In the genomic region with DNA sequence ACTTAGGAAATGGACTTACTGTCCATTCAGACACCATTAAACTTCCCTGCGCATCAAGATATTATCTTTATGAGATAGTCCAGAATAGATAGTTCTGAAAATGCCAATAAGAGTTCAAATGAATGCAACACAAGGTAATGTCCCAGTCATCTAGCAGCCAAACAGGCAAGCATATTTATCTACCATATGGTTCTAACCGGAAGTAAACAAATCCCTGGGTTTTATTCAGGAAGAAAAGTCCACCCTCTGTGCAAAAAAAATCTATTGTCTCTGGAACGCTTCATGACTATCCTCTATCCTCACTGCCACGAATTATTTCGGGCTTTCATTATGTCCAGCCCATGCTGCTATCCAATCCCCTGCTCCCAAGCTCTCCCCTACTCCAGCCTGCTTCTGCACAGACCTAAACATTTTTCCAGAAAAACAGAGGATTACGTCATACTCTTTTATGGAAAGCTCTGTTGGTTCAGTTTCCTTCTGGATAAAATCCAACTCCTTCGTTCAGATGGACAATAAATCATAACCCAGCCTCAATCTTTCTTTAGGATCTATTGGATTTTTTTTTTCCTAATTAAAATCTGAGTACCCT, we compare ENCODE assay signal across 2 cellular contexts.
TF ChIP-seq lines count a peak whose summit lies in the region.

No MANE protein-coding gene starts in this region.

TF ChIP-seq in HEK293, 187 proteins besides CTCF, POLR2A, EP300 and RAD21 (continues in another document):
- TF ChIP-seq ZNF266 (tag by site-specific recombination; IDR thresholded peaks at IDR 0.05; ENCODE audit: low read depth) (no peak), ZNF549 (tag by site-specific recombination; IDR thresholded peaks at IDR 0.05) (no peak), ZNF26 (tag by site-specific recombination; IDR thresholded peaks at IDR 0.05) (no peak), ZNF837 (tag by site-specific recombination; IDR thresholded peaks at IDR 0.05) (no peak), ZNF707 (tag by site-specific recombination; IDR thresholded peaks at IDR 0.05) (no peak), ZNF660 (tag by site-specific recombination; IDR thresholded peaks at IDR 0.05) (0 out of 2 replicates have a peak, but pooled peaks have one; percentile 37), ZNF366 (tag by site-specific recombination; conservative IDR thresholded peaks at IDR 0.05) (peak; percentile 57), ZNF529 (tag by site-specific recombination; IDR thresholded peaks at IDR 0.05; ENCODE audit: insufficient replicate concordance) (no peak), ZNF692 (tag by site-specific recombination; IDR thresholded peaks at IDR 0.05) (0 out of 2 replicates have a peak, but pooled peaks have one; percentile 39), ZBTB6 (tag by site-specific recombination; IDR thresholded peaks at IDR 0.05) (peak; percentile 38; the same call in 1 of the 2 replicates), ZNF133 (tag by site-specific recombination; IDR thresholded peaks at IDR 0.05) (no peak), ZNF324 (tag by site-specific recombination; IDR thresholded peaks at IDR 0.05) (0 out of 2 replicates have a peak, but pooled peaks have one; percentile 43), ZNF335 (tag by site-specific recombination; conservative IDR thresholded peaks at IDR 0.05) (peak; percentile 33; the same call in 1 of the 2 replicates), BCL11A (tag by site-specific recombination; IDR thresholded peaks at IDR 0.05; ENCODE audit: low read depth) (0 out of 2 replicates have a peak, but pooled peaks have one; percentile 37), ZXDB (tag by site-specific recombination; IDR thresholded peaks at IDR 0.05) (no peak), ZNF391 (tag by site-specific recombination; IDR thresholded peaks at IDR 0.05; ENCODE audit: borderline replicate concordance, low read depth) (no peak), PRDM1 (tag by site-specific recombination; IDR thresholded peaks at IDR 0.05) (peak; percentile 24; the same call in 1 of the 2 replicates)
- TF ChIP-seq, protein P1, sequence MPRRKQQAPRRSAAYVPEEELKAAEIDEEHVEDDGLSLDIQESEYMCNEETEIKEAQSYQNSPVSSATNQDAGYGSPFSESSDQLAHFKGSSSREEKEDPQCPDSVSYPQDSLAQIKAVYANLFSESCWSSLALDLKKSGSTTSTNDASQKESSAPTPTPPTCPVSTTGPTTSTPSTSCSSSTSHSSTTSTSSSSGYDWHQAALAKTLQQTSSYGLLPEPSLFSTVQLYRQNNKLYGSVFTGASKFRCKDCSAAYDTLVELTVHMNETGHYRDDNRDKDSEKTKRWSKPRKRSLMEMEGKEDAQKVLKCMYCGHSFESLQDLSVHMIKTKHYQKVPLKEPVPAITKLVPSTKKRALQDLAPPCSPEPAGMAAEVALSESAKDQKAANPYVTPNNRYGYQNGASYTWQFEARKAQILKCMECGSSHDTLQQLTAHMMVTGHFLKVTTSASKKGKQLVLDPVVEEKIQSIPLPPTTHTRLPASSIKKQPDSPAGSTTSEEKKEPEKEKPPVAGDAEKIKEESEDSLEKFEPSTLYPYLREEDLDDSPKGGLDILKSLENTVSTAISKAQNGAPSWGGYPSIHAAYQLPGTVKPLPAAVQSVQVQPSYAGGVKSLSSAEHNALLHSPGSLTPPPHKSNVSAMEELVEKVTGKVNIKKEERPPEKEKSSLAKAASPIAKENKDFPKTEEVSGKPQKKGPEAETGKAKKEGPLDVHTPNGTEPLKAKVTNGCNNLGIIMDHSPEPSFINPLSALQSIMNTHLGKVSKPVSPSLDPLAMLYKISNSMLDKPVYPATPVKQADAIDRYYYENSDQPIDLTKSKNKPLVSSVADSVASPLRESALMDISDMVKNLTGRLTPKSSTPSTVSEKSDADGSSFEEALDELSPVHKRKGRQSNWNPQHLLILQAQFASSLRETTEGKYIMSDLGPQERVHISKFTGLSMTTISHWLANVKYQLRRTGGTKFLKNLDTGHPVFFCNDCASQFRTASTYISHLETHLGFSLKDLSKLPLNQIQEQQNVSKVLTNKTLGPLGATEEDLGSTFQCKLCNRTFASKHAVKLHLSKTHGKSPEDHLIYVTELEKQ (tag by site-specific recombination; IDR thresholded peaks at IDR 0.05; ENCODE audit: borderline replicate concordance) = no peak

TF ChIP-seq in HepG2, 621 proteins besides CTCF, POLR2A, EP300 and RAD21:
- TF ChIP-seq CEBPB (IDR thresholded peaks at IDR 0.05; ENCODE audit: borderline replicate concordance, low read depth, low read length) = peak; percentile 40; the same call in 1 of the 2 replicates
- peak; percentile 88 for TF ChIP-seq ATF7 (IDR thresholded peaks at IDR 0.05)
- no peak for TF ChIP-seq ATF7 (CRISPR knock-in tag; IDR thresholded peaks at IDR 0.05)
- no peak for TF ChIP-seq ZNF17 (CRISPR knock-in tag; IDR thresholded peaks at IDR 0.05)
